ENCODE assay signal across 10 cellular contexts in the genomic region with DNA sequence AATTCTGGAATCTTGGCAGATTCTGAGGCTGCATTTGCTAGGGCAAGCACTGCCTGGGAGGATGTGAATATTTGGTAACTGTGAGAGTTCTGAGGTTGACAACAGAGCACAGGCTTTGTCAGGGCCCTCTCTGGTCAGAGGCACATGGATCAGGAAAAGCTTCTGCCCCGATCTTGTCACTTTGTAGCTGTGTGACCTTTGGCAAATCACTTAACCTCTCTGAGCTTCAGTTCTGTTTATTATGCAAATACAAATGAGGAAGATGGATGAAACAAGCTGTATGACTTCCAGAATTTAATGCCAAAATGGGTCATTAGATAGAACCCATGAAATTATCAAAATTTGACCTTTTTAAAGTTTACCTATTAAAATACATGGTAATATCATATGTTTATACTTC.
"Had no signal": no experiment of that assay in that cellular context is flagged by ENCODE, and none has a peak within 500 bp of the region (broad histone marks: within the 10 kb centered on the region; RNA-seq: fewer than 3 reads in every experiment).

No MANE protein-coding gene starts in this region.

- H3K9me3 ChIP-seq: HAP-1 had no signal

- H3K9ac ChIP-seq: GM23248 had no signal

- H3K4me1 ChIP-seq: HAP-1 had no signal

- H3K4me2 ChIP-seq: GM23338 had no signal

- DNase-seq: GM23248, GOT3, H7, H9, HCEC 1CT, HFFc6 had no signal

- ATAC-seq: GM23338, HCT116 had no signal

- FAIRE-seq: H54 had no signal

- H3K36me3 ChIP-seq: HAP-1 had no signal

- H2AFZ ChIP-seq: GM23248, GM23338 had no signal

- H3K27ac ChIP-seq: GM23248 had no signal

- H3K4me3 ChIP-seq: GM23248, GM23338, HAP-1 had no signal
